14 cellular contexts compared by ENCODE assay signal in the genomic region with DNA sequence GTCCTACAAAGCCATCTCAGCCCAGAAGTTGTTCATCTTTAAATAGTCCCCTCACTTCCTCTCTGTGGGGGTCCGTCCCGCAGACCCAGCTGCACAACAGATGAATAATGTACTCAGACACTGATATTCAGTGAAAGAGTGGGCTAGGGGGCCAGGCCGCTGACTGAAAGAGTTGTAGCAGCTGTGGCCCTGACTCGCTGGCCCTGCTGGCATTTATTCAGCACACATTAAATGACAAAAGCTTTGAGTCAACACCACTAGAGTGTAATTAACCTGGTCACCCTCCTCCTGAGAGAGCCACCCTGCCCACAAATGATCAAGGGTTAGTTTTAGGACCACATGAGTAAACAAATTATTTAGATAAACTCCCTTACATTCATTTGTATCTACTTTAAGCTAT.
"Had no signal": no experiment of that assay in that cellular context is flagged by ENCODE, and none has a peak within 500 bp of the region (broad histone marks: within the 10 kb centered on the region; RNA-seq: fewer than 3 reads in every experiment).

No MANE protein-coding gene starts in this region.

- H3K4me1 ChIP-seq: foreskin keratinocyte, lower lobe of right lung, sigmoid colon, transverse colon had no signal

- H3K9me3 ChIP-seq: lower lobe of right lung, sigmoid colon, transverse colon had no signal

- H3K36me3 ChIP-seq: lower lobe of right lung, sigmoid colon, transverse colon had no signal

- H3K27me3 ChIP-seq: foreskin keratinocyte, sigmoid colon, transverse colon had no signal

- H3K4me3 ChIP-seq: lower lobe of right lung, sigmoid colon, smooth muscle cell, transverse colon had no signal

- DNase-seq: activated CD4-positive, alpha-beta T cell treated with anti-CD3 and anti-CD28 coated beads, Interleukin-2, amount 10 ng/mL, durations not matched to agents 7 days and 5 days; activated CD4-positive, CD25-positive, alpha-beta regulatory T cell treated with anti-CD3 and anti-CD28 coated beads, Interleukin-2, amount 50 U/mL, for 72 hours; activated gamma-delta T cell treated with Interleukin-2 at 50 U/mL for 16 hours; aorta; effector CD8-positive, alpha-beta T cell; foreskin keratinocyte; kidney; lower lobe of right lung; naive B cell; occipital lobe; sigmoid colon; stimulated activated CD4-positive, alpha-beta T cell treated with anti-CD3 and anti-CD28 coated beads, Interleukin-15, amount 100 ng/mL, for 24 hours; transverse colon had no signal

- H3K27ac ChIP-seq: foreskin keratinocyte, lower lobe of right lung, sigmoid colon, transverse colon had no signal
